ENCODE assay signal across 13 cellular contexts in the genomic region with DNA sequence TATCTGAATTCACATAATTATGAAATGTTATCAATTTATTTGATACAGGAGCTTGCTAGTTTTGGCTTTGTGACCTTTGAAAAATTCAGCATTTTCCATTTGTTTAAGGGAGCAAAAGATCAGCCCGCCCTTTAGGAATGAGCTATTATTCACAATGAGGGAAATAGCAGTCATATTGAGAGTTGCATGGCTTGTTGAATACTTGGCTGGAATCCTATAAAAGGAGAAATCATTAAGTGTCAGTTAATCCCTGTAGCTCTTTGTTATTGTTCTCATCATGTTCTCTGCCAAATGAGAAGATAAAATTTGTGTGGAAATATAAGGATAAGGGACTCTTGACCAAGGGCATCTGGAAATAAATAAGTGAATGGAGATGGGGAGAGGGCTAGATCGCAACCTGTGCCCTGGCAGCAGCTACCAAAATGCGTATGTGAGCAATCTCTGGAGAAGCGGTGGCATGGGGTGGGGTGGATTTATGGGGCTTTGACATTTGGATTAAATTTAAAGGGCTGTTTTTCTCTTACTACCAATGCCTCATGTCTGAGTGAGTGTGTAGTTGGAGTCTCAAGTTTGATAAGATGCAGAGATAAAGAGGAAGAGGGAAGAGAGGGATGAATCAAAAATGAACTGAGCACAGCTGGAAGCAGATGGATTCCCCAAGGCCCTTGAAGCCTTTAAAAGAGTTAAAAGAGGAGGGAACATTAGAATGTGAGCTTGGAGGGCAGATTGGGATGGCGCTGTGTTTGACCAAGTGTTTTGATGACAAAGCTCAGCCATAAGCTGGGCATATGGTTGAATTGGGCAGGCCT.
"Had no signal": no experiment of that assay in that cellular context is flagged by ENCODE, and none has a peak within 500 bp of the region (broad histone marks: within the 10 kb centered on the region; RNA-seq: fewer than 3 reads in every experiment).

No MANE protein-coding gene starts in this region.

- H3K27me3 ChIP-seq: ascending aorta, hepatocyte, sigmoid colon, upper lobe of right lung had no signal

- H3K79me2 ChIP-seq: hepatocyte had no signal

- H2AFZ ChIP-seq: hepatocyte had no signal

- ATAC-seq: upper lobe of right lung had no signal

- H3K36me3 ChIP-seq: ascending aorta, prostate gland, sigmoid colon, thoracic aorta, upper lobe of right lung had no signal

- H3K4me2 ChIP-seq: hepatocyte had no signal

- DNase-seq: activated CD4-positive, alpha-beta T cell treated with anti-CD3 and anti-CD28 coated beads, Interleukin-2, amount 50 U/mL, for 4 hours; activated CD4-positive, CD25-positive, alpha-beta regulatory T cell treated with anti-CD3 and anti-CD28 coated beads, Interleukin-2, amount 50 U/mL, for 72 hours; activated naive CD4-positive, alpha-beta T cell treated with anti-CD3 and anti-CD28 coated beads for 36 hours; activated T-cell treated with anti-CD3 and anti-CD28 coated beads, Interleukin-2, amount 50 U/mL, for 1 hour; sigmoid colon; stimulated activated CD4-positive, alpha-beta T cell treated with anti-CD3 and anti-CD28 coated beads, Interleukin-12 subunit alpha, Interleukin-12 subunit beta, amount 100 ng/mL, for 4 hours; stimulated activated CD4-positive, alpha-beta T cell treated with anti-CD3 and anti-CD28 coated beads, Interleukin-2, amount 100 ng/mL, for 24 hours; upper lobe of right lung had no signal

- H3K4me3 ChIP-seq: ascending aorta, hepatocyte, prostate gland, sigmoid colon, thoracic aorta, upper lobe of right lung had no signal

- H3K27ac ChIP-seq: ascending aorta, epithelial cell of prostate, hepatocyte, prostate gland, sigmoid colon, thoracic aorta, upper lobe of right lung had no signal

- H3K9me3 ChIP-seq: ascending aorta, prostate gland, sigmoid colon, thoracic aorta, upper lobe of right lung had no signal

- H3K4me1 ChIP-seq: ascending aorta, prostate gland, sigmoid colon, upper lobe of right lung had no signal
